8 cellular contexts compared by ENCODE assay signal in the genomic region with DNA sequence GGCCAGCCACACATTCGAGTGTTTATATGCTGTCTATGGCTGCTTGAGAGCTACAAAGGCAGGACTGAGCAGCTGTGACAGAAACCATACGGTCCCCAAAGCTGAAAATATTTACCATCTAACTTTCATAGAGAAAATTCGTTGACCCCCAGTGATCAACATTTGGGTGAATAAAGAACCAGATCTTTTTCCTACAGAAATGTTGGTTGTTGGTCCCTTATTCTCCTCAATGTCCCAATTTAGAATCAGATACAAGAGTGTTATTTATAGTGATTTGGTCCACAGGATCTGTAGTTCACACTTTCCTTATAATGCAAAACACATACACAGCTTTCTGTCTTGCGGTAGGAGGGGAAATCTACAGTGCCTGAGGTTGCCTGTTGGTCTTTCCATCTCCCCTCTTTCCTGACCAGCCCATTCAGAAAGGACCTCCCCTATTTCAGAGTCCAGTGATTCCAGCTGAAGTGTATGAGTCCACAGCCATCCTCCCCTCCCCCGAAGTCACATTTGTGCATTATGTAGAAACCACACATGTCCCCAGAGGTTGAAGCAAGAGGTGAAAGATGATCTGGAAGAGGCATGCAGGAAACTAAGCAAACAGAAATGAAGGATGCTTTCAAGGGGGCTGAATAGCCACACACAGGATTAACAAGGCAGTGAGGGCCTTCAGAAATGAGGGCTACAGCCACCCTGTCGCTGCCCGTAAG.
DNase-seq lines count a peak whose midpoint lies in the region; ATAC-seq and TF ChIP-seq lines count a peak whose summit lies in the region.

No MANE protein-coding gene starts in this region.

- no peak overlapping the region for H2AFZ ChIP-seq in PC-3 (ENCODE audit: low read length)

- H3K27me3 Mint-ChIP-seq in mesothelial cell of epicardium (ENCODE audit: low read depth), result no peaks in the 10 kb centered on the region
- peaks cover 22% of the 10 kb centered on the region for H3K27me3 Mint-ChIP-seq in T-helper 2 cell treated with Interferon-gamma antibody and Interleukin-4, amounts not matched to agents 5 μg/mL and 100 μg/mL, for 36 hours (ENCODE audit: low read depth)
- H3K27me3 Mint-ChIP-seq in activated CD4-positive, alpha-beta memory T cell treated with anti-CD3 and anti-CD28 coated beads for 36 hours, result no peaks in the 10 kb centered on the region

- no peak for TF ChIP-seq POLR2A in GM18505 (IDR thresholded peaks at IDR 0.05; ENCODE audit: borderline replicate concordance, extremely low read depth, insufficient read depth, insufficient read length)

- no TSS peak for BruUV-seq in PC-3 (replicated peaks; lab: Mats Ljungman, UMichigan)

- CTCF ChIA-PET in PC-3 (lab: Charles Lee), result no interaction called here
- CTCF ChIA-PET in activated CD4-positive, alpha-beta memory T cell treated with anti-CD3 and anti-CD28 coated beads for 36 hours (lab: Charles Lee), result interaction anchor here (1.3 kb wide), 1 partner anchor 105 kb away, joined by 3 read pairs; no protein-coding TSS in a partner anchor

- H3K27ac Mint-ChIP-seq in mesothelial cell of epicardium, result peak overlapping the region; percentile 48
- H3K27ac Mint-ChIP-seq in T-helper 2 cell treated with Interferon-gamma antibody and Interleukin-4, amounts not matched to agents 5 μg/mL and 100 μg/mL, for 36 hours, result no peak overlapping the region
- H3K27ac Mint-ChIP-seq in activated CD4-positive, alpha-beta memory T cell treated with anti-CD3 and anti-CD28 coated beads for 36 hours, result no peak overlapping the region

- POLR2A ChIA-PET in PC-3 (lab: Charles Lee; ENCODE audit: unreplicated experiment), result no interaction called here
- POLR2A ChIA-PET in activated CD4-positive, alpha-beta memory T cell treated with anti-CD3 and anti-CD28 coated beads for 36 hours (lab: Charles Lee), result no interaction called here

- no peak overlapping the region for H3K4me2 ChIP-seq in PC-3 (ENCODE audit: low read length)

- no peaks in the 10 kb centered on the region for H3K9me2 ChIP-seq in PC-3 (replicated peaks; ENCODE audit: low read length)

- no peak overlapping the region for H3K27ac ChIP-seq in PC-3 (ENCODE audit: low read length)

- peaks cover 5% of the 10 kb centered on the region; the same call in 1 of the 2 replicates for H4K20me1 ChIP-seq in PC-3 (ENCODE audit: low read length)

- H3K9me3 ChIP-seq in PC-3 (ENCODE audit: low read length), result no peaks in the 10 kb centered on the region

- TF ChIP-seq CTCF in PC-3 (conservative IDR thresholded peaks at IDR 0.05; ENCODE audit: low read depth, low read length) (no peak), mesothelial cell of epicardium (IDR thresholded peaks at IDR 0.05; ENCODE audit: unreplicated experiment) (no peak)

- peaks cover 85% of the 10 kb centered on the region for H3K79me2 ChIP-seq in PC-3 (ENCODE audit: low read length)

- H3K4me3 ChIP-seq in PC-3 (ENCODE audit: low read length), result no peak overlapping the region

- H3F3A ChIP-seq in PC-3 (ENCODE audit: low read length, unreplicated experiment), result peaks cover 20% of the 10 kb centered on the region

- H3K4me3 Mint-ChIP-seq in mesothelial cell of epicardium, result no peak overlapping the region
- H3K4me3 Mint-ChIP-seq in T-helper 2 cell treated with Interferon-gamma antibody and Interleukin-4, amounts not matched to agents 5 μg/mL and 100 μg/mL, for 36 hours, result no peak overlapping the region
- H3K4me3 Mint-ChIP-seq in activated CD4-positive, alpha-beta memory T cell treated with anti-CD3 and anti-CD28 coated beads for 36 hours, result no peak overlapping the region

- ATAC-seq in GM18505 (IDR thresholded peaks at IDR 0.05; ENCODE audit: unreplicated experiment) (peak; percentile 35), HG02870 (IDR thresholded peaks at IDR 0.05; ENCODE audit: unreplicated experiment) (peak; percentile 59), PC-3 (no peak)

- H3K4me1 ChIP-seq in PC-3 (ENCODE audit: insufficient read depth, low read length), result peaks cover 78% of the 10 kb centered on the region

- no peaks in the 10 kb centered on the region for H3K36me3 Mint-ChIP-seq in mesothelial cell of epicardium
- H3K36me3 Mint-ChIP-seq in T-helper 2 cell treated with Interferon-gamma antibody and Interleukin-4, amounts not matched to agents 5 μg/mL and 100 μg/mL, for 36 hours (ENCODE audit: low read depth), result no peaks in the 10 kb centered on the region
- H3K36me3 Mint-ChIP-seq in activated CD4-positive, alpha-beta memory T cell treated with anti-CD3 and anti-CD28 coated beads for 36 hours, result no peaks in the 10 kb centered on the region

- intact Hi-C loops in PC-3 (cut with micrococcal nuclease), result no loop called here
- intact Hi-C loops in activated CD4-positive, alpha-beta memory T cell treated with anti-CD3 and anti-CD28 coated beads for 36 hours (cut with micrococcal nuclease), result no loop called here

- H3K4me1 Mint-ChIP-seq in mesothelial cell of epicardium, result peaks cover 36% of the 10 kb centered on the region
- H3K4me1 Mint-ChIP-seq in T-helper 2 cell treated with Interferon-gamma antibody and Interleukin-4, amounts not matched to agents 5 μg/mL and 100 μg/mL, for 36 hours (ENCODE audit: low read depth), result peaks cover 17% of the 10 kb centered on the region
- peaks cover 18% of the 10 kb centered on the region for H3K4me1 Mint-ChIP-seq in activated CD4-positive, alpha-beta memory T cell treated with anti-CD3 and anti-CD28 coated beads for 36 hours (ENCODE audit: low read depth)

- H3K36me3 ChIP-seq in PC-3 (ENCODE audit: low read depth, low read length), result no peaks in the 10 kb centered on the region

- no peak overlapping the region for H3K9ac ChIP-seq in PC-3 (ENCODE audit: low read length)

- DNase-seq in PC-3 (peak; percentile 25), mesothelial cell of epicardium (ENCODE audit: low spot score in 2 of 2, unreplicated experiment in 2 of 2) (no peak), NCI-H1105 treated with DMSO at 0.1 percent for 48 hours (lab: John Stamatoyannopoulos, UW) (no peak)
- no peak for DNase-seq in T-helper 2 cell treated with Interferon-gamma antibody and Interleukin-4, amounts not matched to agents 5 μg/mL and 100 μg/mL, for 36 hours (ENCODE audit: low spot score)
- no peak for DNase-seq in activated CD4-positive, alpha-beta memory T cell treated with anti-CD3 and anti-CD28 coated beads for 36 hours
- DNase-seq in stimulated activated naive CD4-positive, alpha-beta T cell (lab: John Stamatoyannopoulos, UW), result no peak

- H3K27me3 ChIP-seq in PC-3 (ENCODE audit: low read length), result no peaks in the 10 kb centered on the region

- no peaks in the 10 kb centered on the region for H3K9me3 Mint-ChIP-seq in mesothelial cell of epicardium
- no peaks in the 10 kb centered on the region for H3K9me3 Mint-ChIP-seq in T-helper 2 cell treated with Interferon-gamma antibody and Interleukin-4, amounts not matched to agents 5 μg/mL and 100 μg/mL, for 36 hours
- H3K9me3 Mint-ChIP-seq in activated CD4-positive, alpha-beta memory T cell treated with anti-CD3 and anti-CD28 coated beads for 36 hours, result no peaks in the 10 kb centered on the region
